In genomic region chr12:49000346-49000745, GRCh38 we compare ENCODE assay signal across 12 cellular contexts. TPM values are rescaled to one million over a fixed set of nuclear protein-coding genes. Genes with fewer than 3 reads are reported as not detected.
A peak's percentile ranks its signal among the peaks of the same experiment; 100 is the strongest.
DNase-seq lines count a peak whose midpoint lies in the region; ATAC-seq and TF ChIP-seq lines count a peak whose summit lies in the region.
"Had no signal": no experiment of that assay in that cellular context is flagged by ENCODE, and none has a peak within 500 bp of the region (broad histone marks: within the 10 kb centered on the region; RNA-seq: fewer than 3 reads in every experiment).

No MANE protein-coding gene starts in this region.

- H3K4me1 Mint-ChIP-seq in nephron = peaks cover 30% of the 10 kb centered on the region

- peaks cover 40% of the 10 kb centered on the region for H3K36me3 Mint-ChIP-seq in nephron (ENCODE audit: low read depth)

- peak overlapping the region; percentile 81 to 84 (median 83) for H3K4me3 Mint-ChIP-seq in nephron

- peak overlapping the region; percentile 87 for H3K27ac ChIP-seq in VCaP
- H3K27ac ChIP-seq: HL-60 had no signal

- no peaks in the 10 kb centered on the region for H3K9me3 Mint-ChIP-seq in nephron
- H3K9me3 Mint-ChIP-seq: CD4-positive, alpha-beta memory T cell had no signal

- no peak for ATAC-seq in GM18909 (IDR thresholded peaks at IDR 0.05; ENCODE audit: poor library complexity, unreplicated experiment)
- no peak for ATAC-seq in HG03460 (IDR thresholded peaks at IDR 0.05; ENCODE audit: unreplicated experiment)

- TF ChIP-seq CTCF in GM12875 (IDR thresholded peaks at IDR 0.05; ENCODE audit: borderline replicate concordance, insufficient read depth, low read depth, low read length) (no peak), VCaP (conservative IDR thresholded peaks at IDR 0.05) (no peak), nephron (IDR thresholded peaks at IDR 0.05; ENCODE audit: unreplicated experiment in 3 of 3) (no peak)

- peak overlapping the region; percentile 76 for H3K4me3 ChIP-seq in GM12875 (ENCODE audit: low read depth, low read length)

- H3K27me3 Mint-ChIP-seq in nephron (ENCODE audit: low read depth) = peaks cover 57% of the 10 kb centered on the region

- peak; percentile 88 for DNase-seq in Ammon's horn (ENCODE audit: low spot score)
- DNase-seq in A172 (ENCODE audit: low spot score) = no peak
- DNase-seq in stimulated activated naive CD4-positive, alpha-beta T cell (lab: John Stamatoyannopoulos, UW) = no peak
- DNase-seq: CD4-positive, alpha-beta memory T cell; NCI-H345 had no signal

- peak overlapping the region; percentile 55 to 97 (median 74) for H3K27ac Mint-ChIP-seq in nephron

RNA-seq across cellular contexts. Expression of gene DDN, which starts 1.2 kb away (rescaled TPM):
- 0.03 and 0.19 TPM in 2 replicates for total RNA-seq in A172 (2014; rRNA removed; shearing (Covaris generic))
- total RNA-seq: CD4-positive, alpha-beta memory T cell had no signal

RNA-seq across cellular contexts. Expression of gene PRKAG1, which starts 18.2 kb away (rescaled TPM):
- total RNA-seq in A172 (2014; rRNA removed; shearing (Covaris generic)) = 71.9 and 98.1 TPM in 2 replicates

RNA-seq across cellular contexts. Expression of gene WNT1, which starts 22.2 kb away (rescaled TPM):
- total RNA-seq in A172 (2014; rRNA removed; shearing (Covaris generic)) = not detected in 2 replicates
- total RNA-seq: MCF 10A had no signal

RNA-seq across cellular contexts. Expression of gene WNT10B, which starts 28.8 kb away (rescaled TPM):
- total RNA-seq in A172 (2014; rRNA removed; shearing (Covaris generic)) = 0.36 and 1.5 TPM in 2 replicates

RNA-seq across cellular contexts. Expression of gene ARF3, which starts 43.1 kb away (rescaled TPM):
- total RNA-seq in A172 (2014; rRNA removed; shearing (Covaris generic)) = 51.9 and 78.9 TPM in 2 replicates
